ENCODE assay signal across 8 cellular contexts in genomic region chr3:19946832-19947548, GRCh38. TPM values are rescaled to one million over a fixed set of nuclear protein-coding genes. Genes with fewer than 3 reads are reported as not detected.
DNase-seq lines count a peak whose midpoint lies in the region; ATAC-seq, FAIRE-seq and TF ChIP-seq lines count a peak whose summit lies in the region.

Gene RAB5A, plus strand, starts transcription at chr3:19947097. Its CDS starts 3,802 bp downstream, at chr3:19950899.

- peak within 1 kb of the TSS; percentile 96 for H3K27ac ChIP-seq in iPS-20b (ENCODE audit: low read length)
- peak within 1 kb of the TSS; percentile 98 to 99 for H3K27ac ChIP-seq in small intestine (ENCODE audit: low read depth in 1 of 2, low read length in 1 of 2)

- CTCF ChIA-PET in AG04449 (lab: Yijun Ruan, JAX), result no interaction called here

- FAIRE-seq in bronchial epithelial cell (lab: Jason Lieb, UNC) (no peak), small intestine (lab: Jason Lieb, UNC) (peak; percentile 55)

- ATAC-seq in GM18907 (IDR thresholded peaks at IDR 0.05; ENCODE audit: unreplicated experiment) (peak; percentile 97), HG03159 (IDR thresholded peaks at IDR 0.05; ENCODE audit: unreplicated experiment) (peak; percentile 94)

- H3K36me3 ChIP-seq in bronchial epithelial cell (ENCODE audit: control insufficient read depth, insufficient read depth, low read length) (peaks cover 2% of the 10 kb centered on the region), iPS-20b (ENCODE audit: insufficient read depth, low read depth, low read length) (peaks cover 15% of the 10 kb centered on the region), small intestine (ENCODE audit: control insufficient read depth in 2 of 2, insufficient read depth in 2 of 2, low read length in 2 of 2) (peaks cover 0 to 5% of the 10 kb centered on the region in 2 donors)

- no peaks in the 10 kb centered on the region for H3K9me3 ChIP-seq in iPS-20b (ENCODE audit: insufficient read depth, low read depth, low read length)
- no peaks in the 10 kb centered on the region for H3K9me3 ChIP-seq in small intestine (ENCODE audit: control insufficient read depth, low read depth)

- H3K9ac ChIP-seq in iPS-20b (ENCODE audit: low read depth, low read length), result peak within 1 kb of the TSS; percentile 90

- POLR2A ChIA-PET in AG04449 (lab: Yijun Ruan, JAX), result interaction anchor here (1.4 kb wide), 1 partner anchor 58 kb away, joined by 4 read pairs; no protein-coding TSS in a partner anchor

- H3K4me1 ChIP-seq in iPS-20b (ENCODE audit: insufficient read depth, low read length), result peaks cover 12% of the 10 kb centered on the region; the same call in 1 of the 2 replicates
- peaks cover 0 to under 1% of the 10 kb centered on the region in 2 donors for H3K4me1 ChIP-seq in small intestine (ENCODE audit: control insufficient read depth in 2 of 2, insufficient read depth in 1 of 2, low read depth in 1 of 2, low read length in 1 of 2)

- DNase-seq in AG04449 (ENCODE audit: low read depth, low spot score) (peak; percentile 86), NCI-H2227 treated with DMSO at 0.1 percent for 48 hours (lab: John Stamatoyannopoulos, UW) (peak; percentile 95), bronchial epithelial cell (ENCODE audit: low read depth) (peak; percentile 93), small intestine (peak; percentile 99)

- WGBS in small intestine, 3 donors, result 0 to 1% (median 0%) methylated on average over 53 to 73 of the region's 73 CpGs

- peak within 1 kb of the TSS; percentile 94 for H3K4me3 ChIP-seq in AG04449 (ENCODE audit: low read depth, low read length)
- peak within 1 kb of the TSS; percentile 95 for H3K4me3 ChIP-seq in WI38 (ENCODE audit: low read depth, low read length)
- H3K4me3 ChIP-seq in bronchial epithelial cell (ENCODE audit: low read depth, low read length), result peak within 1 kb of the TSS; percentile 83
- H3K4me3 ChIP-seq in iPS-20b (ENCODE audit: low read length), result peak within 1 kb of the TSS; percentile 99
- peak within 1 kb of the TSS; percentile 77 to 94 for H3K4me3 ChIP-seq in small intestine (ENCODE audit: low read depth in 1 of 2, low read length in 2 of 2)

- TF ChIP-seq CTCF in AG04449 (IDR thresholded peaks at IDR 0.05; ENCODE audit: insufficient read depth, low read length, missing control alignments) (no peak), WI38 (IDR thresholded peaks at IDR 0.05; ENCODE audit: low read depth, low read length) (no peak), bronchial epithelial cell (IDR thresholded peaks at IDR 0.05; ENCODE audit: insufficient read depth, low read length, severe bottlenecking) (no peak)

- H3K27me3 ChIP-seq in bronchial epithelial cell (ENCODE audit: control insufficient read depth, insufficient read depth, low read length) (no peaks in the 10 kb centered on the region), iPS-20b (ENCODE audit: insufficient read depth, low read length) (no peaks in the 10 kb centered on the region), small intestine (ENCODE audit: control insufficient read depth in 2 of 2, insufficient read depth in 2 of 2, low read length in 2 of 2) (no peaks in the 10 kb centered on the region)

RNA-seq across cellular contexts. Expression of gene RAB5A, which starts in this region (rescaled TPM):
- 43.7 and 68.7 TPM in 2 replicates for total RNA-seq in bronchial epithelial cell
- polyA plus RNA-seq in small intestine, result 10 to 100 TPM; 27.6 to 41.6 (median 41.2) TPM

Comparison
In these comparisons a context has a peak if more than half of its experiments do, and no peak if none do; other contexts are left out.
1. Peak in every context shown above with its lines: DNase-seq, ATAC-seq, H3K4me3 ChIP-seq and H3K27ac ChIP-seq.